1 cellular context compared by ENCODE assay signal in the genomic region with DNA sequence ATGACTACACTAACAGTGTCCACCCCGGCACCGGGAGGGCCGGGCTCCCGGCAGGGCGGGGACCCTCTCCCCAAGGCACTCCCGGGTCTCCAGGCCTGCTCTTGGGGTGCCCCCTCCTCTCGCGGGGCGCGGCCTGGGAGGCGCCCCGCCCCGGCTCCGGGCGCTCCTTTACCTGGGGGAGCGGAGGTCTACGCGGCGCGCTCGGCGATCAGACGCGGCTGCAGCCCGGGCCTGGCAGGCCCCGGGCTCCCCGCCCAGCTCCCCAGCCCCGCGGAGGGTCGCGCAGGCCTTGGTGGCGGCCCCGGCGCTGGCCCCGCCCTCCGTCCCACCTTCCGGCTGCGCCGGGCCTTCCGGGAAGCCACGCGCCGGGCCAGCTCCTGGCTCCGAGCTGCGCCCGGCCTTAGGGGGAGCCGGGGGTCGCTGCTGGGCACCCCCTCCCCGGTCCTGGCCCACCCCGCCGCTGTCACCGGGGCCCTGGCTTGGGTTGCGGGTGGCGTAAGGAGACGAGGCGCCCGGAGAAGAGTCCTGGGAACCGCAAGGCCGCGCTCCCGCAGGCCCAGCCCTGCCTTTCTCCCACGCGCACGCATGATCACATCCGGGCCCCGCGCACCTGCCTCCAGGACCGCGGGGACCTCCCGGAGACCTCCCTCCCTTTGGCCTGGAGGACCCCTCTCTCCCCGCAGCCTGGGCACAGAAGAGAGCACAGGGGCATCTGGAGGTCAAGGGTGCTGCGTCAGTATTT.
A peak's percentile ranks its signal among the peaks of the same experiment; 100 is the strongest.
TF ChIP-seq lines count a peak whose summit lies in the region.

A gene (minus strand): TSS at position 309 of the 742 bp plus-strand sequence. CDS start 6,848 bp downstream, outside the sequence.

TF ChIP-seq in HepG2, 621 proteins besides CTCF, POLR2A, EP300 and RAD21 (continued from another document and continues in another):
- TF ChIP-seq, protein P1, sequence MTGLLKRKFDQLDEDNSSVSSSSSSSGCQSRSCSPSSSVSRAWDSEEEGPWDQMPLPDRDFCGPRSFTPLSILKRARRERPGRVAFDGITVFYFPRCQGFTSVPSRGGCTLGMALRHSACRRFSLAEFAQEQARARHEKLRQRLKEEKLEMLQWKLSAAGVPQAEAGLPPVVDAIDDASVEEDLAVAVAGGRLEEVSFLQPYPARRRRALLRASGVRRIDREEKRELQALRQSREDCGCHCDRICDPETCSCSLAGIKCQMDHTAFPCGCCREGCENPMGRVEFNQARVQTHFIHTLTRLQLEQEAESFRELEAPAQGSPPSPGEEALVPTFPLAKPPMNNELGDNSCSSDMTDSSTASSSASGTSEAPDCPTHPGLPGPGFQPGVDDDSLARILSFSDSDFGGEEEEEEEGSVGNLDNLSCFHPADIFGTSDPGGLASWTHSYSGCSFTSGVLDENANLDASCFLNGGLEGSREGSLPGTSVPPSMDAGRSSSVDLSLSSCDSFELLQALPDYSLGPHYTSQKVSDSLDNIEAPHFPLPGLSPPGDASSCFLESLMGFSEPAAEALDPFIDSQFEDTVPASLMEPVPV (CRISPR knock-in tag; IDR thresholded peaks at IDR 0.05): no peak
- TF ChIP-seq ZNF34 (CRISPR knock-in tag; IDR thresholded peaks at IDR 0.05; ENCODE audit: borderline replicate concordance) (no peak), ZNF737 (CRISPR knock-in tag; IDR thresholded peaks at IDR 0.05; ENCODE audit: borderline replicate concordance) (no peak), NKX3-1 (CRISPR knock-in tag; IDR thresholded peaks at IDR 0.05) (peak; percentile 74; the same call in 1 of the 2 replicates), MLLT10 (CRISPR knock-in tag; IDR thresholded peaks at IDR 0.05) (no peak), MYC (CRISPR knock-in tag; IDR thresholded peaks at IDR 0.05; ENCODE audit: borderline replicate concordance) (peak; percentile 87), PPARG (CRISPR knock-in tag; conservative IDR thresholded peaks at IDR 0.05) (no peak), ZMAT3 (CRISPR knock-in tag; conservative IDR thresholded peaks at IDR 0.05) (no peak), ISL2 (CRISPR knock-in tag; IDR thresholded peaks at IDR 0.05) (peak; percentile 49; the same call in 1 of the 2 replicates), RFX3 (CRISPR knock-in tag; IDR thresholded peaks at IDR 0.05) (no peak), XRCC5 (optimal IDR thresholded peaks at IDR 0.05; ENCODE audit: low read length) (no peak), ZSCAN9 (CRISPR knock-in tag; IDR thresholded peaks at IDR 0.05; ENCODE audit: borderline replicate concordance) (peak; percentile 29; the same call in 1 of the 2 replicates), SIX4 (CRISPR knock-in tag; IDR thresholded peaks at IDR 0.05) (no peak), FOSL2 (CRISPR knock-in tag; IDR thresholded peaks at IDR 0.05) (no peak), ZNF563 (CRISPR knock-in tag; IDR thresholded peaks at IDR 0.05) (peak; percentile 66; the same call in 1 of the 2 replicates), ZNF557 (CRISPR knock-in tag; IDR thresholded peaks at IDR 0.05) (no peak), ZIK1 (CRISPR knock-in tag; IDR thresholded peaks at IDR 0.05; ENCODE audit: borderline replicate concordance, low read depth) (peak; percentile 37; the same call in 1 of the 2 replicates), ZSCAN31 (CRISPR knock-in tag; IDR thresholded peaks at IDR 0.05; ENCODE audit: low read depth) (peak; percentile 53; the same call in 1 of the 2 replicates), ZKSCAN8 (CRISPR knock-in tag; IDR thresholded peaks at IDR 0.05; ENCODE audit: borderline replicate concordance) (no peak), RXRB (CRISPR knock-in tag; IDR thresholded peaks at IDR 0.05; ENCODE audit: borderline replicate concordance) (peak; percentile 27; the same call in 1 of the 2 replicates), KDM5A (IDR thresholded peaks at IDR 0.05; ENCODE audit: borderline replicate concordance, low read length) (no peak), ZNF83 (CRISPR knock-in tag; IDR thresholded peaks at IDR 0.05; ENCODE audit: borderline replicate concordance) (no peak), ZC3H4 (CRISPR knock-in tag; IDR thresholded peaks at IDR 0.05; ENCODE audit: borderline replicate concordance) (no peak), RBAK (CRISPR knock-in tag; IDR thresholded peaks at IDR 0.05) (no peak), PRMT3 (CRISPR knock-in tag; IDR thresholded peaks at IDR 0.05; ENCODE audit: borderline replicate concordance, low read depth) (no peak), ZNF780A (CRISPR knock-in tag; IDR thresholded peaks at IDR 0.05) (no peak)
- TF ChIP-seq, protein P2, sequence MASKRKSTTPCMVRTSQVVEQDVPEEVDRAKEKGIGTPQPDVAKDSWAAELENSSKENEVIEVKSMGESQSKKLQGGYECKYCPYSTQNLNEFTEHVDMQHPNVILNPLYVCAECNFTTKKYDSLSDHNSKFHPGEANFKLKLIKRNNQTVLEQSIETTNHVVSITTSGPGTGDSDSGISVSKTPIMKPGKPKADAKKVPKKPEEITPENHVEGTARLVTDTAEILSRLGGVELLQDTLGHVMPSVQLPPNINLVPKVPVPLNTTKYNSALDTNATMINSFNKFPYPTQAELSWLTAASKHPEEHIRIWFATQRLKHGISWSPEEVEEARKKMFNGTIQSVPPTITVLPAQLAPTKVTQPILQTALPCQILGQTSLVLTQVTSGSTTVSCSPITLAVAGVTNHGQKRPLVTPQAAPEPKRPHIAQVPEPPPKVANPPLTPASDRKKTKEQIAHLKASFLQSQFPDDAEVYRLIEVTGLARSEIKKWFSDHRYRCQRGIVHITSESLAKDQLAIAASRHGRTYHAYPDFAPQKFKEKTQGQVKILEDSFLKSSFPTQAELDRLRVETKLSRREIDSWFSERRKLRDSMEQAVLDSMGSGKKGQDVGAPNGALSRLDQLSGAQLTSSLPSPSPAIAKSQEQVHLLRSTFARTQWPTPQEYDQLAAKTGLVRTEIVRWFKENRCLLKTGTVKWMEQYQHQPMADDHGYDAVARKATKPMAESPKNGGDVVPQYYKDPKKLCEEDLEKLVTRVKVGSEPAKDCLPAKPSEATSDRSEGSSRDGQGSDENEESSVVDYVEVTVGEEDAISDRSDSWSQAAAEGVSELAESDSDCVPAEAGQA (IDR thresholded peaks at IDR 0.05; ENCODE audit: low read depth): no peak
- TF ChIP-seq, protein P2 (CRISPR knock-in tag; IDR thresholded peaks at IDR 0.05; ENCODE audit: borderline replicate concordance): peak; percentile 87
- TF ChIP-seq, protein P3, sequence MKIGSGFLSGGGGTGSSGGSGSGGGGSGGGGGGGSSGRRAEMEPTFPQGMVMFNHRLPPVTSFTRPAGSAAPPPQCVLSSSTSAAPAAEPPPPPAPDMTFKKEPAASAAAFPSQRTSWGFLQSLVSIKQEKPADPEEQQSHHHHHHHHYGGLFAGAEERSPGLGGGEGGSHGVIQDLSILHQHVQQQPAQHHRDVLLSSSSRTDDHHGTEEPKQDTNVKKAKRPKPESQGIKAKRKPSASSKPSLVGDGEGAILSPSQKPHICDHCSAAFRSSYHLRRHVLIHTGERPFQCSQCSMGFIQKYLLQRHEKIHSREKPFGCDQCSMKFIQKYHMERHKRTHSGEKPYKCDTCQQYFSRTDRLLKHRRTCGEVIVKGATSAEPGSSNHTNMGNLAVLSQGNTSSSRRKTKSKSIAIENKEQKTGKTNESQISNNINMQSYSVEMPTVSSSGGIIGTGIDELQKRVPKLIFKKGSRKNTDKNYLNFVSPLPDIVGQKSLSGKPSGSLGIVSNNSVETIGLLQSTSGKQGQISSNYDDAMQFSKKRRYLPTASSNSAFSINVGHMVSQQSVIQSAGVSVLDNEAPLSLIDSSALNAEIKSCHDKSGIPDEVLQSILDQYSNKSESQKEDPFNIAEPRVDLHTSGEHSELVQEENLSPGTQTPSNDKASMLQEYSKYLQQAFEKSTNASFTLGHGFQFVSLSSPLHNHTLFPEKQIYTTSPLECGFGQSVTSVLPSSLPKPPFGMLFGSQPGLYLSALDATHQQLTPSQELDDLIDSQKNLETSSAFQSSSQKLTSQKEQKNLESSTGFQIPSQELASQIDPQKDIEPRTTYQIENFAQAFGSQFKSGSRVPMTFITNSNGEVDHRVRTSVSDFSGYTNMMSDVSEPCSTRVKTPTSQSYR (CRISPR knock-in tag; IDR thresholded peaks at IDR 0.05; ENCODE audit: borderline replicate concordance): no peak
- TF ChIP-seq, protein P4, sequence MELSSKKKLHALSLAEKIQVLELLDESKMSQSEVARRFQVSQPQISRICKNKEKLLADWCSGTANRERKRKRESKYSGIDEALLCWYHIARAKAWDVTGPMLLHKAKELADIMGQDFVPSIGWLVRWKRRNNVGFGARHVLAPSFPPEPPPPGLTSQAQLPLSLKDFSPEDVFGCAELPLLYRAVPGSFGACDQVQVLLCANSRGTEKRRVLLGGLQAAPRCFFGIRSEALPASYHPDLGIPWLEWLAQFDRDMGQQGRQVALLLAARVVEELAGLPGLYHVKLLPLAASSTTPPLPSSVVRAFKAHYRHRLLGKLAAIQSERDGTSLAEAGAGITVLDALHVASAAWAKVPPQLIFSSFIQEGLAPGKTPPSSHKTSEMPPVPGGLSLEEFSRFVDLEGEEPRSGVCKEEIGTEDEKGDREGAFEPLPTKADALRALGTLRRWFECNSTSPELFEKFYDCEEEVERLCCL (CRISPR knock-in tag; IDR thresholded peaks at IDR 0.05; ENCODE audit: borderline replicate concordance): no peak
- TF ChIP-seq, protein P5, sequence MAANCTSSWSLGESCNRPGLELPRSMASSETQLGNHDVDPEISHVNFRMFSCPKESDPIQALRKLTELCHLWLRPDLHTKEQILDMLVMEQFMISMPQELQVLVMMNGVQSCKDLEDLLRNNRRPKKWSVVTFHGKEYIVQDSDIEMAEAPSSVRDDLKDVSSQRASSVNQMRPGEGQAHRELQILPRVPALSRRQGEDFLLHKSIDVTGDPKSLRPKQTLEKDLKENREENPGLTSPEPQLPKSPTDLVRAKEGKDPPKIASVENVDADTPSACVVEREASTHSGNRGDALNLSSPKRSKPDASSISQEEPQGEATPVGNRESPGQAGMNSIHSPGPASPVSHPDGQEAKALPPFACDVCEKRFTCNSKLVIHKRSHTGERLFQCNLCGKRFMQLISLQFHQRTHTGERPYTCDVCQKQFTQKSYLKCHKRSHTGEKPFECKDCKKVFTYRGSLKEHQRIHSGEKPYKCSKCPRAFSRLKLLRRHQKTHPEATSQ (CRISPR knock-in tag; IDR thresholded peaks at IDR 0.05; ENCODE audit: borderline replicate concordance): no peak
- TF ChIP-seq, protein P6, sequence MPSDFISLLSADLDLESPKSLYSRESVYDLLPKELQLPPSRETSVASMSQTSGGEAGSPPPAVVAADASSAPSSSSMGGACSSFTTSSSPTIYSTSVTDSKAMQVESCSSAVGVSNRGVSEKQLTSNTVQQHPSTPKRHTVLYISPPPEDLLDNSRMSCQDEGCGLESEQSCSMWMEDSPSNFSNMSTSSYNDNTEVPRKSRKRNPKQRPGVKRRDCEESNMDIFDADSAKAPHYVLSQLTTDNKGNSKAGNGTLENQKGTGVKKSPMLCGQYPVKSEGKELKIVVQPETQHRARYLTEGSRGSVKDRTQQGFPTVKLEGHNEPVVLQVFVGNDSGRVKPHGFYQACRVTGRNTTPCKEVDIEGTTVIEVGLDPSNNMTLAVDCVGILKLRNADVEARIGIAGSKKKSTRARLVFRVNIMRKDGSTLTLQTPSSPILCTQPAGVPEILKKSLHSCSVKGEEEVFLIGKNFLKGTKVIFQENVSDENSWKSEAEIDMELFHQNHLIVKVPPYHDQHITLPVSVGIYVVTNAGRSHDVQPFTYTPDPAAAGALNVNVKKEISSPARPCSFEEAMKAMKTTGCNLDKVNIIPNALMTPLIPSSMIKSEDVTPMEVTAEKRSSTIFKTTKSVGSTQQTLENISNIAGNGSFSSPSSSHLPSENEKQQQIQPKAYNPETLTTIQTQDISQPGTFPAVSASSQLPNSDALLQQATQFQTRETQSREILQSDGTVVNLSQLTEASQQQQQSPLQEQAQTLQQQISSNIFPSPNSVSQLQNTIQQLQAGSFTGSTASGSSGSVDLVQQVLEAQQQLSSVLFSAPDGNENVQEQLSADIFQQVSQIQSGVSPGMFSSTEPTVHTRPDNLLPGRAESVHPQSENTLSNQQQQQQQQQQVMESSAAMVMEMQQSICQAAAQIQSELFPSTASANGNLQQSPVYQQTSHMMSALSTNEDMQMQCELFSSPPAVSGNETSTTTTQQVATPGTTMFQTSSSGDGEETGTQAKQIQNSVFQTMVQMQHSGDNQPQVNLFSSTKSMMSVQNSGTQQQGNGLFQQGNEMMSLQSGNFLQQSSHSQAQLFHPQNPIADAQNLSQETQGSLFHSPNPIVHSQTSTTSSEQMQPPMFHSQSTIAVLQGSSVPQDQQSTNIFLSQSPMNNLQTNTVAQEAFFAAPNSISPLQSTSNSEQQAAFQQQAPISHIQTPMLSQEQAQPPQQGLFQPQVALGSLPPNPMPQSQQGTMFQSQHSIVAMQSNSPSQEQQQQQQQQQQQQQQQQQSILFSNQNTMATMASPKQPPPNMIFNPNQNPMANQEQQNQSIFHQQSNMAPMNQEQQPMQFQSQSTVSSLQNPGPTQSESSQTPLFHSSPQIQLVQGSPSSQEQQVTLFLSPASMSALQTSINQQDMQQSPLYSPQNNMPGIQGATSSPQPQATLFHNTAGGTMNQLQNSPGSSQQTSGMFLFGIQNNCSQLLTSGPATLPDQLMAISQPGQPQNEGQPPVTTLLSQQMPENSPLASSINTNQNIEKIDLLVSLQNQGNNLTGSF (CRISPR knock-in tag; IDR thresholded peaks at IDR 0.05): peak; percentile 58; the same call in 1 of the 2 replicates
- TF ChIP-seq, protein P7, sequence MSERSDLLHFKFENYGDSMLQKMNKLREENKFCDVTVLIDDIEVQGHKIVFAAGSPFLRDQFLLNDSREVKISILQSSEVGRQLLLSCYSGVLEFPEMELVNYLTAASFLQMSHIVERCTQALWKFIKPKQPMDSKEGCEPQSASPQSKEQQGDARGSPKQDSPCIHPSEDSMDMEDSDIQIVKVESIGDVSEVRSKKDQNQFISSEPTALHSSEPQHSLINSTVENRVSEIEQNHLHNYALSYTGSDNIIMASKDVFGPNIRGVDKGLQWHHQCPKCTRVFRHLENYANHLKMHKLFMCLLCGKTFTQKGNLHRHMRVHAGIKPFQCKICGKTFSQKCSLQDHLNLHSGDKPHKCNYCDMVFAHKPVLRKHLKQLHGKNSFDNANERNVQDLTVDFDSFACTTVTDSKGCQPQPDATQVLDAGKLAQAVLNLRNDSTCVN (CRISPR knock-in tag; IDR thresholded peaks at IDR 0.05; ENCODE audit: borderline replicate concordance): no peak; the same call in none of the 2 replicates
- TF ChIP-seq, protein P8, sequence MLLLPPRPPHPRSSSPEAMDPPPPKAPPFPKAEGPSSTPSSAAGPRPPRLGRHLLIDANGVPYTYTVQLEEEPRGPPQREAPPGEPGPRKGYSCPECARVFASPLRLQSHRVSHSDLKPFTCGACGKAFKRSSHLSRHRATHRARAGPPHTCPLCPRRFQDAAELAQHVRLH (CRISPR knock-in tag; IDR thresholded peaks at IDR 0.05; ENCODE audit: borderline replicate concordance, low read depth): no peak
